27 cellular contexts compared by ENCODE assay signal in the genomic region with DNA sequence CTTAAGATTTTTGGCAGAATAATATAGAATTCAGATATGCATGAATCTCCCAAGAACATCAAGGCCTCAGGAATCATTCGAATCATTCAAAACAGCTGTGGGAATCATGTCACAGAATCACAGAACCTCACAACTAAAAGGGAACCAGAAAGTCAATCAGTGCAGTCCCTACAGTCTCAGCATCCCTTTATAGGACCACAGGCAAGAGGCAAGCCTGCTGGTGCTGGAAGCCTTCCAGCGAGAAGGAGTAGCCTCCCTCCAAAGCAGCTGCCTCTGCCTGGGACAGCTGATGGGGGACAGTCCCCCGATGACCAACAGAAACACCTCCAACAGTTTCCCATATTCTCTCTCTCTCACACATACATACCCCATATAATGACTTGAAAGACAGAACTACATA. TPM values are rescaled to one million over a fixed set of nuclear protein-coding genes. Genes with fewer than 3 reads are reported as not detected.
A peak's percentile ranks its signal among the peaks of the same experiment; 100 is the strongest.
DNase-seq lines count a peak whose midpoint lies in the region; ATAC-seq and TF ChIP-seq lines count a peak whose summit lies in the region.
"Had no signal": no experiment of that assay in that cellular context is flagged by ENCODE, and none has a peak within 500 bp of the region (broad histone marks: within the 10 kb centered on the region; RNA-seq: fewer than 3 reads in every experiment).

No MANE protein-coding gene starts in this region.

- intact Hi-C loops in right lobe of liver (cut with DNase I), result no loop called here

- H3K36me3 ChIP-seq in right lobe of liver, result peaks cover 0 to 47% (median 23%) of the 10 kb centered on the region in 4 donors

- POLR2A ChIA-PET in WTC11 (lab: Charles Lee), result no interaction called here

- peaks cover 0 to 71% (median 32%) of the 10 kb centered on the region in 4 donors for H3K4me1 ChIP-seq in right lobe of liver
- H3K4me1 ChIP-seq: Caco-2 had no signal

- no peak for ATAC-seq in activated T-cell treated with anti-CD3 and anti-CD28 coated beads, Interleukin-2, amount 50 U/mL, for 72 hours (replicated peaks in 1 of 2)
- no peak for ATAC-seq in right lobe of liver
- no peak for ATAC-seq in WTC11
- ATAC-seq in GM18517 (IDR thresholded peaks at IDR 0.05; ENCODE audit: unreplicated experiment), result no peak

- CTCF ChIA-PET in WTC11 (lab: Charles Lee), result no interaction called here

- no peak for DNase-seq in activated T-cell treated with anti-CD3 and anti-CD28 coated beads, Interleukin-2, amount 50 U/mL, for 72 hours
- DNase-seq in activated T-cell treated with anti-CD3 and anti-CD28 coated beads for 4 hours, result no peak
- no peak for DNase-seq in right lobe of liver
- DNase-seq in substantia nigra (lab: John Stamatoyannopoulos, UW), result peak in 3 of 49 donors; percentile 10 to 19 (median 12)
- DNase-seq in WTC11 (ENCODE audit: low spot score), result no peak
- DNase-seq in cerebellar cortex (ENCODE audit: low spot score), result no peak
- DNase-seq: Caco-2; CD4-positive, alpha-beta T cell; DMS79 treated with DMSO at 0.1 percent for 48 hours; GF-D8; Kasumi-1; MV-4-11; NCI-H1105; NCI-H1436 treated with DMSO at 0.1 percent for 48 hours; NCI-H187 treated with DMSO at 0.1 percent for 48 hours; NCI-H446 treated with DMSO at 0.1 percent for 48 hours; NCI-H82; Right ventricle myocardium superior; RPMI8226; SW 1271 had no signal

- H3K9me3 Mint-ChIP-seq in activated T-cell treated with anti-CD3 and anti-CD28 coated beads, Interleukin-2, amount 50 U/mL, for 72 hours, result no peaks in the 10 kb centered on the region
- no peaks in the 10 kb centered on the region for H3K9me3 Mint-ChIP-seq in WTC11
- H3K9me3 Mint-ChIP-seq: CD4-positive, alpha-beta T cell had no signal

- H3K4me3 ChIP-seq in right lobe of liver, result no peak overlapping the region
- H3K4me3 ChIP-seq: BLaER1 treated with 17β-estradiol and CSF1 and Interleukin-3, amounts not matched to agents 10 nM and 100 nM had no signal

- H3K4me1 Mint-ChIP-seq in activated T-cell treated with anti-CD3 and anti-CD28 coated beads, Interleukin-2, amount 50 U/mL, for 72 hours (ENCODE audit: low read depth), result peaks cover 14% of the 10 kb centered on the region
- H3K4me1 Mint-ChIP-seq in WTC11, result peaks cover 16% of the 10 kb centered on the region

- H3K27me3 Mint-ChIP-seq in activated T-cell treated with anti-CD3 and anti-CD28 coated beads, Interleukin-2, amount 50 U/mL, for 72 hours (ENCODE audit: low read depth), result no peaks in the 10 kb centered on the region
- H3K27me3 Mint-ChIP-seq in WTC11 (ENCODE audit: low read depth), result no peaks in the 10 kb centered on the region
- H3K27me3 Mint-ChIP-seq: CD4-positive, alpha-beta T cell had no signal

- no peaks in the 10 kb centered on the region for H3K9me3 ChIP-seq in right lobe of liver
- H3K9me3 ChIP-seq: BLaER1 treated with 17β-estradiol and CSF1 and Interleukin-3, amounts not matched to agents 10 nM and 100 nM; Caco-2 had no signal

- TF ChIP-seq CTCF in VCaP (conservative IDR thresholded peaks at IDR 0.05) (no peak), right lobe of liver (IDR thresholded peaks at IDR 0.05) (no peak), WTC11 (IDR thresholded peaks at IDR 0.05) (no peak)

- no peaks in the 10 kb centered on the region for H3K27me3 ChIP-seq in right lobe of liver
- H3K27me3 ChIP-seq: BLaER1 treated with 17β-estradiol and CSF1 and Interleukin-3, amounts not matched to agents 10 nM and 100 nM had no signal

- no peak overlapping the region for H3K4me3 Mint-ChIP-seq in activated T-cell treated with anti-CD3 and anti-CD28 coated beads, Interleukin-2, amount 50 U/mL, for 72 hours
- H3K4me3 Mint-ChIP-seq in WTC11, result no peak overlapping the region
- H3K4me3 Mint-ChIP-seq: CD4-positive, alpha-beta T cell had no signal

- H3K36me3 Mint-ChIP-seq in activated T-cell treated with anti-CD3 and anti-CD28 coated beads, Interleukin-2, amount 50 U/mL, for 72 hours (ENCODE audit: insufficient read depth in 2 of 2), result peaks cover 2 to 17% of the 10 kb centered on the region in 2 donors
- H3K36me3 Mint-ChIP-seq in WTC11, result peaks cover 34% of the 10 kb centered on the region

- H3K27ac ChIP-seq in VCaP (peak overlapping the region; percentile 88), right lobe of liver (peak overlapping the region; percentile 7 to 93 (median 68)), substantia nigra (ENCODE audit: low read depth, low read length, poor library complexity, severe bottlenecking) (peak overlapping the region; percentile 42)

- WGBS in right lobe of liver (ENCODE audit: insufficient coverage, low coverage, low lambda C conversion rate, missing lambda C conversion rate), result 67% methylated on average over 2 of the region's 3 CpGs

- H3K27ac Mint-ChIP-seq in activated T-cell treated with anti-CD3 and anti-CD28 coated beads, Interleukin-2, amount 50 U/mL, for 72 hours, result peak overlapping the region; percentile 48
- no peak overlapping the region for H3K27ac Mint-ChIP-seq in WTC11
- H3K27ac Mint-ChIP-seq: CD4-positive, alpha-beta T cell had no signal

- no peak for TF ChIP-seq POLR2A in right lobe of liver (IDR thresholded peaks at IDR 0.05)

TF ChIP-seq in WTC11, 78 proteins besides CTCF, POLR2A, EP300 and RAD21:
- TF ChIP-seq NR1H2 (CRISPR knock-in tag; IDR thresholded peaks at IDR 0.05), result no peak
- no peak for TF ChIP-seq ZNF532 (CRISPR knock-in tag; IDR thresholded peaks at IDR 0.05; ENCODE audit: borderline replicate concordance)

RNA-seq across cellular contexts. Expression of gene QDPR, which starts 20.7 kb away (rescaled TPM):
- 10 to 100 TPM; 22.4 to 22.6 TPM for total RNA-seq in activated T-cell treated with anti-CD3 and anti-CD28 coated beads, Interleukin-2, amount 50 U/mL, for 72 hours
- total RNA-seq in right lobe of liver, result 100 to 1,000 TPM in 2 of 6 experiments, 10 to 100 TPM in 4; 43.4 to 154 (median 81.5) TPM
- total RNA-seq in WTC11 (2021), result 33.1 to 36.3 TPM (median 33.6 TPM) in 3 replicates

RNA-seq across cellular contexts. Expression of gene CLRN2, which starts 23.8 kb away (rescaled TPM):
- not detected for total RNA-seq in activated T-cell treated with anti-CD3 and anti-CD28 coated beads, Interleukin-2, amount 50 U/mL, for 72 hours
- total RNA-seq in right lobe of liver, result not detected
- total RNA-seq in WTC11 (2021), result not detected in 3 replicates
- total RNA-seq: Caco-2; CD4-positive, alpha-beta T cell; H1; HT-29; M059J; Right ventricle myocardium superior; SK-MEL-5 had no signal
